In genomic region chr3:39255503-39256325, GRCh38 we compare ENCODE assay signal across 10 cellular contexts. TPM values are rescaled to one million over a fixed set of nuclear protein-coding genes. Genes with fewer than 3 reads are reported as not detected.
A peak's percentile ranks its signal among the peaks of the same experiment; 100 is the strongest.
DNase-seq lines count a peak whose midpoint lies in the region; ATAC-seq and TF ChIP-seq lines count a peak whose summit lies in the region.
"Had no signal": no experiment of that assay in that cellular context is flagged by ENCODE, and none has a peak within 500 bp of the region (broad histone marks: within the 10 kb centered on the region; RNA-seq: fewer than 3 reads in every experiment).

No MANE protein-coding gene starts in this region.

- peak overlapping the region; percentile 78 to 97 (median 92) for H3K27ac ChIP-seq in BLaER1 treated with 17β-estradiol and CSF1 and Interleukin-3, amounts not matched to agents 10 nM and 100 nM
- H3K27ac ChIP-seq in SU-DHL-6 (ENCODE audit: low read depth, low read length) (peak overlapping the region; percentile 95), A673 (ENCODE audit: low read depth, low read length, poor library complexity, severe bottlenecking) (no peak overlapping the region)
- H3K27ac ChIP-seq: thoracic aorta had no signal

- peaks cover 14% of the 10 kb centered on the region for H3F3A ChIP-seq in SU-DHL-6 (ENCODE audit: insufficient read depth)

- TF ChIP-seq CTCF in SU-DHL-6 (IDR thresholded peaks at IDR 0.05; ENCODE audit: insufficient read depth, low read length, poor library complexity, severe bottlenecking) (no peak), A673 (conservative IDR thresholded peaks at IDR 0.05; ENCODE audit: low read depth, low read length) (no peak)

- no TSS peak for BruUV-seq in A673 (replicated peaks; lab: Mats Ljungman, UMichigan)

- CTCF ChIA-PET in A673 (lab: Charles Lee), result no interaction called here

- H3K9me2 ChIP-seq in SU-DHL-6 (replicated peaks; ENCODE audit: insufficient read depth, low read length), result no peaks in the 10 kb centered on the region

- H3K79me2 ChIP-seq in SU-DHL-6 (ENCODE audit: insufficient read depth, low read length), result no peaks in the 10 kb centered on the region

- no peaks in the 10 kb centered on the region for H3K36me3 ChIP-seq in BLaER1 treated with 17β-estradiol and CSF1 and Interleukin-3, amounts not matched to agents 10 nM and 100 nM
- H3K36me3 ChIP-seq in SU-DHL-6 (ENCODE audit: low read length) (no peaks in the 10 kb centered on the region), A673 (ENCODE audit: insufficient read depth, low read length, poor library complexity, severe bottlenecking) (no peaks in the 10 kb centered on the region)
- H3K36me3 ChIP-seq: thoracic aorta had no signal

- H4K20me1 ChIP-seq in BLaER1 treated with 17β-estradiol and CSF1 and Interleukin-3, amounts not matched to agents 10 nM and 100 nM, result no peaks in the 10 kb centered on the region
- H4K20me1 ChIP-seq in SU-DHL-6 (ENCODE audit: low read depth, low read length), result no peaks in the 10 kb centered on the region

- peak overlapping the region; percentile 81 to 97 (median 91) for H3K4me2 ChIP-seq in BLaER1 treated with 17β-estradiol and CSF1 and Interleukin-3, amounts not matched to agents 10 nM and 100 nM
- peak overlapping the region; percentile 68 for H3K4me2 ChIP-seq in SU-DHL-6 (ENCODE audit: low read depth, low read length, poor library complexity, severe bottlenecking)

- peak overlapping the region; percentile 52 to 81 (median 71); a peak in 21 of 22 replicates for H3K9ac ChIP-seq in BLaER1 treated with 17β-estradiol and CSF1 and Interleukin-3, amounts not matched to agents 10 nM and 100 nM
- H3K9ac ChIP-seq in SU-DHL-6 (ENCODE audit: low read length), result peak overlapping the region; percentile 48

- POLR2A ChIA-PET in A673 (lab: Charles Lee; ENCODE audit: low non-redundant PET), result no interaction called here

- H3K4me3 ChIP-seq in BLaER1 treated with 17β-estradiol and CSF1 and Interleukin-3, amounts not matched to agents 10 nM and 100 nM, result peak overlapping the region in 4 of 10 experiments; percentile 4 to 29 (median 13); a peak in 3 of 20 replicates
- H3K4me3 ChIP-seq in SU-DHL-6 (ENCODE audit: insufficient read depth, low read length, poor library complexity, severe bottlenecking) (peak overlapping the region; percentile 20), A673 (ENCODE audit: low read depth, low read length, poor library complexity, severe bottlenecking) (no peak overlapping the region)
- H3K4me3 ChIP-seq: thoracic aorta had no signal

- no peaks in the 10 kb centered on the region for H3K9me3 ChIP-seq in BLaER1 treated with 17β-estradiol and CSF1 and Interleukin-3, amounts not matched to agents 10 nM and 100 nM (replicated peaks in 1 of 11)
- H3K9me3 ChIP-seq in SU-DHL-6 (ENCODE audit: insufficient read depth, low read length) (no peaks in the 10 kb centered on the region), A673 (ENCODE audit: low read depth, low read length, poor library complexity, severe bottlenecking) (no peaks in the 10 kb centered on the region)
- H3K9me3 ChIP-seq: thoracic aorta had no signal

- H3K4me1 ChIP-seq in BLaER1 treated with 17β-estradiol and CSF1 and Interleukin-3, amounts not matched to agents 10 nM and 100 nM, result peaks cover 53 to 98% (median 95%) of the 10 kb centered on the region in 10 experiments
- no peaks in the 10 kb centered on the region for H3K4me1 ChIP-seq in A673 (ENCODE audit: insufficient read depth, low read length, poor library complexity, severe bottlenecking)

- DNase-seq in sciatic nerve (ENCODE audit: low spot score) (no peak), cerebellar nuclear complex (lab: John Stamatoyannopoulos, UW) (no peak), A673 (ENCODE audit: low spot score) (no peak)
- no peak for DNase-seq in activated effector memory CD4-positive, alpha-beta T cell treated with Interleukin-2 at 50 U/mL for 16 hours
- DNase-seq: activated naive CD8-positive, alpha-beta T cell treated with anti-CD3 and anti-CD28 coated beads, Interleukin-2, amount 10 ng/mL, durations not matched to agents 7 days and 5 days had no signal

- peak overlapping the region; percentile 69 for H2AFZ ChIP-seq in SU-DHL-6 (ENCODE audit: low read depth, low read length, severe bottlenecking)

- ATAC-seq in GM19025 (IDR thresholded peaks at IDR 0.05; ENCODE audit: low read depth, unreplicated experiment) (peak; percentile 99), HG03097 (IDR thresholded peaks at IDR 0.05; ENCODE audit: low FRiP score, unreplicated experiment) (peak; percentile 93), sciatic nerve (peak; percentile 75)

- H3K27me3 ChIP-seq in BLaER1 treated with 17β-estradiol and CSF1 and Interleukin-3, amounts not matched to agents 10 nM and 100 nM, result no peaks in the 10 kb centered on the region
- no peaks in the 10 kb centered on the region for H3K27me3 ChIP-seq in SU-DHL-6 (ENCODE audit: low read length)
- no peaks in the 10 kb centered on the region for H3K27me3 ChIP-seq in A673 (replicated peaks; ENCODE audit: insufficient read depth, low read depth, low read length, poor library complexity)

- intact Hi-C loops in sciatic nerve (cut with DNase I), result no loop called here
- intact Hi-C loops in A673 (cut with micrococcal nuclease; ENCODE audit: unreplicated experiment), result loop anchor here (5.0 kb wide), 1 partner anchor 43 kb away; no protein-coding TSS in a partner anchor

RNA-seq across cellular contexts. Expression of gene CX3CR1, which starts 24.1 kb away (rescaled TPM):
- total RNA-seq in sciatic nerve (18.5 TPM), A673 (2021) (not detected in 2 replicates)

Comparison
In these comparisons a context has a peak if more than half of its experiments do, and no peak if none do; other contexts are left out.
1. RNA of gene CX3CR1, which starts 24.1 kb away (total RNA-seq): 18.5 TPM in sciatic nerve (single experiment); not detected in A673; every median in the first group is over 10 times any median in the second.
2. Peak in every context shown above with its lines, with median percentiles within 50 percentile points of each other: ATAC-seq.